In the genomic region with DNA sequence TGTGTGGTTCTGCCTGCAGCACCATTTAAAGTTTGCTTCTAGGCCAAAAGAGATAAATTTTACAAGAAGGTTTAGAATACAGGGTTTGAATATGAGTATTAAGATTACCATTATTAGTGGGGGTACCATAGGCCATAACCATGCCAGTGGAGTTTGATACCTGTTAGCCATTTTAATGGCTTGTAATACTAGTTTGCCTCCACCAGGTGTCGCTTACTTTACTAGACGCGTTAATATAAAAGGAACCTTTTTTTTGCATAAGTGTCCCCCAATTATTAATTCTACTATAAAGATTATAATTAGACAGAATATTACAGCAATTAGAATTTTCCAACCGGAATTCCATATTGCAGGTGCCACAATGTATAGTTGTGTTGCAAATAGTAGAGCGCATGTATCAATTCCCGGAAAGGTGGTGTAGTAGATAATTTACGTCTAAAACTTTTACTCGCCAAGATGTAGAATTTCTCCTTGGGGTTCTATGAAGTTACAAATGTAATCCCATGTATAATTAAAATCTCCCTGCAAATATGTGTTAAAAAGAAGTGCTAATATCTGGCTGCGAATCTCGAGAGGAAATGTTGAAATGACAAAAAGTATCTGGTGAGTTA, we compare ENCODE assay signal across 9 cellular contexts. TPM values are rescaled to one million over a fixed set of nuclear protein-coding genes. Genes with fewer than 3 reads are reported as not detected.
DNase-seq lines count a peak whose midpoint lies in the region; ATAC-seq and TF ChIP-seq lines count a peak whose summit lies in the region.
"Had no signal": no experiment of that assay in that cellular context is flagged by ENCODE, and none has a peak within 500 bp of the region (broad histone marks: within the 10 kb centered on the region; RNA-seq: fewer than 3 reads in every experiment).

No MANE protein-coding gene starts in this region.

- H3K9me3 Mint-ChIP-seq in progenitor cell of endocrine pancreas (ENCODE audit: low read depth): no peaks in the 10 kb centered on the region
- H3K9me3 Mint-ChIP-seq: CD4-positive, alpha-beta memory T cell had no signal

- peaks cover 2% of the 10 kb centered on the region for H3K4me1 Mint-ChIP-seq in progenitor cell of endocrine pancreas (ENCODE audit: low read depth)
- H3K4me1 Mint-ChIP-seq: CD4-positive, alpha-beta memory T cell had no signal

- H3K4me3 Mint-ChIP-seq in progenitor cell of endocrine pancreas (ENCODE audit: low read depth): no peak overlapping the region
- H3K4me3 Mint-ChIP-seq: CD4-positive, alpha-beta memory T cell had no signal

- H3K27ac Mint-ChIP-seq in progenitor cell of endocrine pancreas: no peak overlapping the region
- H3K27ac Mint-ChIP-seq: CD4-positive, alpha-beta memory T cell had no signal

- ATAC-seq in HG03565 (IDR thresholded peaks at IDR 0.05; ENCODE audit: unreplicated experiment) (no peak), GM21717 (IDR thresholded peaks at IDR 0.05; ENCODE audit: unreplicated experiment) (no peak), GM21825 (IDR thresholded peaks at IDR 0.05; ENCODE audit: unreplicated experiment) (no peak)

- peak; percentile 67 for TF ChIP-seq CTCF in progenitor cell of endocrine pancreas (IDR thresholded peaks at IDR 0.05; ENCODE audit: unreplicated experiment)

- H3K27me3 Mint-ChIP-seq in progenitor cell of endocrine pancreas: peaks cover 26% of the 10 kb centered on the region

- DNase-seq in NCI-H82 (lab: John Stamatoyannopoulos, UW) (peak; percentile 40), NCI-H82 treated with DMSO at 0.1 percent for 48 hours (lab: John Stamatoyannopoulos, UW; ENCODE audit: unreplicated experiment) (no peak), NCI-H146 treated with DMSO at 0.1 percent for 48 hours (lab: John Stamatoyannopoulos, UW; ENCODE audit: unreplicated experiment) (peak; percentile 4), dermis blood vessel endothelial cell (peak; percentile 47), progenitor cell of endocrine pancreas (ENCODE audit: low spot score, unreplicated experiment) (no peak)

- H3K36me3 Mint-ChIP-seq in progenitor cell of endocrine pancreas (ENCODE audit: insufficient read depth): no peaks in the 10 kb centered on the region
- H3K36me3 Mint-ChIP-seq: CD4-positive, alpha-beta memory T cell had no signal

RNA-seq across cellular contexts. Expression of gene MS4A6E, which starts 16.1 kb away (rescaled TPM):
- total RNA-seq in dermis blood vessel endothelial cell (not detected in 2 replicates), progenitor cell of endocrine pancreas (not detected in 2 replicates)
- total RNA-seq: CD4-positive, alpha-beta memory T cell had no signal

RNA-seq across cellular contexts. Expression of gene MS4A7, which starts 35.1 kb away (rescaled TPM):
- total RNA-seq in dermis blood vessel endothelial cell (not detected in 2 replicates), progenitor cell of endocrine pancreas (not detected in 2 replicates)

RNA-seq across cellular contexts. Expression of gene MS4A14, which starts 53.1 kb away (rescaled TPM):
- total RNA-seq in dermis blood vessel endothelial cell (not detected in 2 replicates), progenitor cell of endocrine pancreas (not detected in 2 replicates)
- total RNA-seq: CD4-positive, alpha-beta memory T cell had no signal

Comparison
In these comparisons a context has a peak if more than half of its experiments do, and no peak if none do; other contexts are left out.
1. DNase-seq: peak in NCI-H82 (single experiment), NCI-H146 treated with DMSO at 0.1 percent for 48 hours (single experiment) and dermis blood vessel endothelial cell (single experiment); none in NCI-H82 treated with DMSO at 0.1 percent for 48 hours (single experiment) and progenitor cell of endocrine pancreas (single experiment).